In genomic region chr7:105689093-105689819, GRCh38 we compare ENCODE assay signal across 15 cellular contexts.
DNase-seq lines count a peak whose midpoint lies in the region; ATAC-seq lines count a peak whose summit lies in the region.
"Had no signal": no experiment of that assay in that cellular context is flagged by ENCODE, and none has a peak within 500 bp of the region (broad histone marks: within the 10 kb centered on the region; RNA-seq: fewer than 3 reads in every experiment).

No MANE protein-coding gene starts in this region.

- DNase-seq in activated naive CD4-positive, alpha-beta T cell treated with anti-CD3 and anti-CD28 coated beads, Interleukin-2, amount 10 ng/mL, durations not matched to agents 7 days and 5 days, result no peak
- DNase-seq in activated naive CD4-positive, alpha-beta T cell treated with anti-CD3 and anti-CD28 coated beads, Interleukin-2, amount 50 U/mL, for 16 hours, result no peak
- DNase-seq in T-helper 17 cell (no peak), mesenteric fat pad (ENCODE audit: low spot score) (no peak), SK-N-DZ (ENCODE audit: low spot score) (no peak), NOMO-1 treated with dmso at 0.1 percent for 144 hours (lab: John Stamatoyannopoulos, UW; ENCODE audit: unreplicated experiment) (no peak)
- DNase-seq: activated T-cell treated with anti-CD3 and anti-CD28 coated beads, Interleukin-2, amount 50 U/mL, for 4 hours; NCI-H1436 treated with DMSO at 0.1 percent for 48 hours; nucleus accumbens; PC-9; stimulated activated CD8-positive, alpha-beta memory T cell treated with anti-CD3 and anti-CD28 coated beads, Interleukin-4, amount 100 ng/mL, for 48 hours; SW 1271 had no signal

- CTCF ChIA-PET in activated naive CD4-positive, alpha-beta T cell treated with anti-CD3 and anti-CD28 coated beads, Interleukin-2, amount 10 ng/mL, durations not matched to agents 7 days and 5 days (lab: Charles Lee), result interaction anchor here (0.8 to 2.6 kb wide), 10 partner anchors 11 to 356 kb away, joined by 3 to 10 read pairs (median 4); no protein-coding TSS in a partner anchor

- peaks cover 17% of the 10 kb centered on the region for H3K4me1 ChIP-seq in iPS-15b (ENCODE audit: control insufficient read depth, insufficient read depth, low read length)

- no peak overlapping the region for H3K4me3 Mint-ChIP-seq in activated naive CD4-positive, alpha-beta T cell treated with anti-CD3 and anti-CD28 coated beads, Interleukin-2, amount 10 ng/mL, durations not matched to agents 7 days and 5 days
- peak overlapping the region; percentile 41 for H3K4me3 Mint-ChIP-seq in T-helper 17 cell
- H3K4me3 Mint-ChIP-seq in stimulated activated memory B cell treated with anti-CD40 and anti-IgM and Interleukin-4, amounts not matched to agents 10 μg/mL and 1 μg/mL and 100 μg/mL, for 72 hours, result no peak overlapping the region
- H3K4me3 Mint-ChIP-seq: activated T-cell treated with anti-CD3 and anti-CD28 coated beads, Interleukin-2, amount 50 U/mL, for 4 hours had no signal

- H3K27me3 Mint-ChIP-seq in activated naive CD4-positive, alpha-beta T cell treated with anti-CD3 and anti-CD28 coated beads, Interleukin-2, amount 10 ng/mL, durations not matched to agents 7 days and 5 days, result peaks cover 3% of the 10 kb centered on the region
- H3K27me3 Mint-ChIP-seq in T-helper 17 cell, result no peaks in the 10 kb centered on the region
- H3K27me3 Mint-ChIP-seq in stimulated activated memory B cell treated with anti-CD40 and anti-IgM and Interleukin-4, amounts not matched to agents 10 μg/mL and 1 μg/mL and 100 μg/mL, for 72 hours, result no peaks in the 10 kb centered on the region

- H3K36me3 ChIP-seq in iPS-15b (ENCODE audit: control insufficient read depth, insufficient read depth, low read length), result no peaks in the 10 kb centered on the region

- peak overlapping the region; percentile 45 for H3K4me3 ChIP-seq in iPS-15b (ENCODE audit: low read depth, low read length)
- H3K4me3 ChIP-seq: PC-9 had no signal

- peak overlapping the region; percentile 89 for H3K9ac ChIP-seq in iPS-15b (ENCODE audit: low read depth, low read length)

- H3K27me3 ChIP-seq in iPS-15b (ENCODE audit: control insufficient read depth, insufficient read depth, low read length), result no peaks in the 10 kb centered on the region

- no peaks in the 10 kb centered on the region for H3K9me3 Mint-ChIP-seq in activated naive CD4-positive, alpha-beta T cell treated with anti-CD3 and anti-CD28 coated beads, Interleukin-2, amount 10 ng/mL, durations not matched to agents 7 days and 5 days
- H3K9me3 Mint-ChIP-seq in stimulated activated memory B cell treated with anti-CD40 and anti-IgM and Interleukin-4, amounts not matched to agents 10 μg/mL and 1 μg/mL and 100 μg/mL, for 72 hours, result no peaks in the 10 kb centered on the region
- H3K9me3 Mint-ChIP-seq: activated T-cell treated with anti-CD3 and anti-CD28 coated beads, Interleukin-2, amount 50 U/mL, for 4 hours had no signal

- peak overlapping the region; percentile 47 for H3K27ac Mint-ChIP-seq in activated naive CD4-positive, alpha-beta T cell treated with anti-CD3 and anti-CD28 coated beads, Interleukin-2, amount 10 ng/mL, durations not matched to agents 7 days and 5 days
- H3K27ac Mint-ChIP-seq in T-helper 17 cell, result peak overlapping the region; percentile 100
- H3K27ac Mint-ChIP-seq in stimulated activated memory B cell treated with anti-CD40 and anti-IgM and Interleukin-4, amounts not matched to agents 10 μg/mL and 1 μg/mL and 100 μg/mL, for 72 hours, result peak overlapping the region; percentile 42

- no peaks in the 10 kb centered on the region for H3K9me3 ChIP-seq in T-helper 17 cell (ENCODE audit: control insufficient read depth, low read length, poor library complexity, severe bottlenecking)
- H3K9me3 ChIP-seq in iPS-15b (ENCODE audit: control insufficient read depth, insufficient read depth, low read length), result no peaks in the 10 kb centered on the region

- ATAC-seq in T-helper 17 cell, result no peak
- no peak for ATAC-seq in stimulated activated memory B cell treated with anti-CD40 and anti-IgM and Interleukin-4, amounts not matched to agents 10 μg/mL and 1 μg/mL and 100 μg/mL, for 72 hours
- ATAC-seq: activated T-cell treated with anti-CD3 and anti-CD28 coated beads, Interleukin-2, amount 50 U/mL, for 4 hours; sciatic nerve had no signal

- H3K4me1 Mint-ChIP-seq in activated naive CD4-positive, alpha-beta T cell treated with anti-CD3 and anti-CD28 coated beads, Interleukin-2, amount 10 ng/mL, durations not matched to agents 7 days and 5 days, result peaks cover 48% of the 10 kb centered on the region
- peaks cover 47% of the 10 kb centered on the region for H3K4me1 Mint-ChIP-seq in T-helper 17 cell
- peaks cover 49% of the 10 kb centered on the region for H3K4me1 Mint-ChIP-seq in stimulated activated memory B cell treated with anti-CD40 and anti-IgM and Interleukin-4, amounts not matched to agents 10 μg/mL and 1 μg/mL and 100 μg/mL, for 72 hours

- H3K36me3 Mint-ChIP-seq in activated naive CD4-positive, alpha-beta T cell treated with anti-CD3 and anti-CD28 coated beads, Interleukin-2, amount 10 ng/mL, durations not matched to agents 7 days and 5 days, result peaks cover 8% of the 10 kb centered on the region
- H3K36me3 Mint-ChIP-seq in T-helper 17 cell (ENCODE audit: low read depth), result peaks cover 5% of the 10 kb centered on the region
- H3K36me3 Mint-ChIP-seq in stimulated activated memory B cell treated with anti-CD40 and anti-IgM and Interleukin-4, amounts not matched to agents 10 μg/mL and 1 μg/mL and 100 μg/mL, for 72 hours, result peaks cover 1% of the 10 kb centered on the region

Comparison
In these comparisons a context has a peak if more than half of its experiments do, and no peak if none do; other contexts are left out.
1. H3K27ac Mint-ChIP-seq: peak in every context shown above with its lines; median percentile 100 in T-helper 17 cell; 47 in activated naive CD4-positive, alpha-beta T cell treated with anti-CD3 and anti-CD28 coated beads, Interleukin-2, amount 10 ng/mL, durations not matched to agents 7 days and 5 days; 42 in stimulated activated memory B cell treated with anti-CD40 and anti-IgM and Interleukin-4, amounts not matched to agents 10 μg/mL and 1 μg/mL and 100 μg/mL, for 72 hours.